ENCODE assay signal across 6 cellular contexts in the genomic region with DNA sequence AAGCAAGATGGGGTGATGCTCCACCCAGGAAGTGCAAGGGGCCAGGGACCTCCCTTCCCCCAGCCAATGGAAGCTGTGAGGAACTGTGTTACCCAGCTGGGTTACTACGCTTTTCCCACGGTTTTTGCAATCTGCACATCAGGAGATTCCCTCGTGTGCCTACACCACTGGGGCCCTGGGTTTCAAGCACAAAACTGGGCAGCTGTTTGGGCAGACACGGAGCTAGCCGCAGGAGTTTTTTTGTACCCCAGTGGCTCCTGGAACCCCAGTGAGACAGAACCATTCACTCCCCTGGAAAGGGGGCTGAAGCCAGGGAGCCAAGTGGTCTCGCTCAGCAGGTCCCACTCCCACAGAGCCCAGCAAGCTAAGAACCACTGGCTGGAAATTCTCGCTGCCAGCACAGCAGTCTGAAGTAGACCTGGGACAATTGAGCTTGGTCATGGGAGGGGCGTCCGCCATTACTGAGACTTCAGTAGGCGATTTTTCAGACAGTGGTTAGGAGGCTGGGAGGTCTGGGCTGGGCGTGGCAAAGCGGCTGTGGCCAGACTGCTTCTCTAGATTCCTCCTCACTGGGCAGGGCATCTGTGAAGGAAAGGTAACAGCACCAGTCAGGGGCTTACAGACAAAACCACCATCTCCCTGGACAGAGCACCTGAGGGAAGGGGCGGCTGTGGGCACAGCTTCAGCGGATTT. TPM values are rescaled to one million over a fixed set of nuclear protein-coding genes. Genes with fewer than 3 reads are reported as not detected.
"Had no signal": no experiment of that assay in that cellular context is flagged by ENCODE, and none has a peak within 500 bp of the region (broad histone marks: within the 10 kb centered on the region; RNA-seq: fewer than 3 reads in every experiment).

No MANE protein-coding gene starts in this region.

RNA-seq across cellular contexts. Expression of a gene that starts 13.9 kb away (rescaled TPM):
- total RNA-seq: mesenteric fat pad; natural killer cell treated with Interleukin-12 subunit alpha and Interleukin-12 subunit beta and Interleukin-15 and Interleukin-18, amount 100 ng/mL, for 72 hours; sigmoid colon had no signal
- polyA plus RNA-seq: neural cell had no signal

RNA-seq across cellular contexts. Expression of a gene that starts 30.2 kb away (rescaled TPM):
- total RNA-seq: kidney epithelial cell, myocyte had no signal
- polyA plus RNA-seq: neural cell had no signal
